Comparison of ENCODE assay signal across 17 cellular contexts in the genomic region with DNA sequence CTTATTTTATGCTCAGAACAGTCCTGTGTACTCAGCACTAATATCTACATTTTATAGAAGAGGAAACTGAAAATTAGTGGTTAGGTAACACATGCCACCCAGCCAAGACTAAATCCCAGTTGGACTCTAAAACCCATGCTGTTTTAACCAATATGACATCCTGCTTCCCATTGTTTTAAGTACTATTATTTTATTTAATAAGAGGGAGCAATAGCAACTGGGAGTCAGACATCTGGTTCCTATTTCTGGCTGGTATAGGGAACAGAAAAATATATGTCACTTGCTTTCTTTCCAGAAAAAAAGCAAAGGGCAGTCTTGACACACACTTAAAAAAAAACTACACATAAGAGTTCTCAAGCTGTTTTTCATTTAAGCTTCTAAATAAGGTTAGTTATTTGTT. TPM values are rescaled to one million over a fixed set of nuclear protein-coding genes. Genes with fewer than 3 reads are reported as not detected.
DNase-seq lines count a peak whose midpoint lies in the region; ATAC-seq, FAIRE-seq and TF ChIP-seq lines count a peak whose summit lies in the region.
"Had no signal": no experiment of that assay in that cellular context is flagged by ENCODE, and none has a peak within 500 bp of the region (broad histone marks: within the 10 kb centered on the region; RNA-seq: fewer than 3 reads in every experiment).

No MANE protein-coding gene starts in this region.

- H3K27ac ChIP-seq in GM12878 (ENCODE audit: control insufficient read depth, insufficient read depth) = no peak overlapping the region

- peak overlapping the region; percentile 19 for H3K27ac Mint-ChIP-seq in activated naive CD4-positive, alpha-beta T cell treated with anti-CD3 and anti-CD28 coated beads, Interleukin-2, amount 10 ng/mL, durations not matched to agents 7 days and 5 days
- H3K27ac Mint-ChIP-seq in activated naive CD4-positive, alpha-beta T cell treated with anti-CD3 and anti-CD28 coated beads, Interleukin-2, amount 50 U/mL, for 72 hours = no peak overlapping the region
- H3K27ac Mint-ChIP-seq: CD4-positive, CD25-positive, alpha-beta regulatory T cell had no signal

- no peaks in the 10 kb centered on the region for H3K9me3 ChIP-seq in GM12878 (replicated peaks; ENCODE audit: control insufficient read depth, insufficient read depth, low read length)
- H3K9me3 ChIP-seq: BLaER1 treated with 17β-estradiol and CSF1 and Interleukin-3, amounts not matched to agents 10 nM and 100 nM; HAP-1 had no signal

- SMC1A ChIA-PET in GM12878 (lab: Charles Lee; ENCODE audit: uncharacterized antibody, unreplicated experiment) = interaction anchor here (1.1 to 1.6 kb wide), 3 partner anchors 14 to 39 kb away, joined by 3 to 5 read pairs (median 3); no protein-coding TSS in a partner anchor

- RAD21 ChIA-PET in GM12878 (lab: Charles Lee; ENCODE audit: unreplicated experiment) = no interaction called here

- no peak overlapping the region for H3K9ac ChIP-seq in GM12878 (ENCODE audit: control insufficient read depth, insufficient read depth, low read length)
- H3K9ac ChIP-seq: BLaER1 treated with 17β-estradiol and CSF1 and Interleukin-3, amounts not matched to agents 10 nM and 100 nM had no signal

- intact Hi-C loops in GM12878 (cut with micrococcal nuclease; ENCODE audit: unreplicated experiment) = no loop called here

- TSS peak; percentile 6 for BruUV-seq in GM12878 (replicated peaks; lab: Mats Ljungman, UMichigan)

- no peak overlapping the region for H3K4me2 ChIP-seq in GM12878 (ENCODE audit: control insufficient read depth, insufficient read depth)
- H3K4me2 ChIP-seq: BLaER1 treated with 17β-estradiol and CSF1 and Interleukin-3, amounts not matched to agents 10 nM and 100 nM had no signal

- in situ Hi-C loops in GM12878 (cut with MboI) = no loop called here
- in situ Hi-C loops in GM13976 (cut with MboI; ENCODE audit: low sequenced_read_pairs, unreplicated experiment) = no loop called here

- no peak for TF ChIP-seq EP300 in GM12878 (IDR thresholded peaks at IDR 0.05; ENCODE audit: borderline replicate concordance in 1 of 2, control insufficient read depth in 1 of 2, low read depth in 2 of 2, low read length in 2 of 2)

- no peaks in the 10 kb centered on the region for H3K27me3 Mint-ChIP-seq in activated naive CD4-positive, alpha-beta T cell treated with anti-CD3 and anti-CD28 coated beads, Interleukin-2, amount 10 ng/mL, durations not matched to agents 7 days and 5 days
- H3K27me3 Mint-ChIP-seq: CD4-positive, CD25-positive, alpha-beta regulatory T cell had no signal

- no peaks in the 10 kb centered on the region for H4K20me1 ChIP-seq in GM12878 (ENCODE audit: control insufficient read depth, insufficient read depth)

- no peak for DNase-seq in activated naive CD4-positive, alpha-beta T cell treated with anti-CD3 and anti-CD28 coated beads, Interleukin-2, amount 10 ng/mL, durations not matched to agents 7 days and 5 days
- DNase-seq in activated naive CD4-positive, alpha-beta T cell treated with anti-CD3 and anti-CD28 coated beads, Interleukin-2, amount 50 U/mL, for 72 hours (ENCODE audit: low spot score in 2 of 2) = no peak
- DNase-seq in NCI-H2081 (lab: John Stamatoyannopoulos, UW) = peak; percentile 53 to 90
- DNase-seq in GM12878 (ENCODE audit: low read depth, low spot score) = no peak
- no peak for DNase-seq in activated CD8-positive, alpha-beta memory T cell treated with anti-CD3 and anti-CD28 coated beads for 24 hours
- no peak for DNase-seq in GM13976 (ENCODE audit: low spot score)
- DNase-seq: 8988T; ACHN; CD4-positive, CD25-positive, alpha-beta regulatory T cell; DMS79 had no signal

- no peaks in the 10 kb centered on the region for H3K4me1 ChIP-seq in GM12878 (ENCODE audit: control insufficient read depth, insufficient read depth, low read length)
- H3K4me1 ChIP-seq: BLaER1 treated with 17β-estradiol and CSF1 and Interleukin-3, amounts not matched to agents 10 nM and 100 nM; HAP-1 had no signal

- H3K4me3 ChIP-seq in GM12878 = no peak overlapping the region
- H3K4me3 ChIP-seq: BLaER1 treated with 17β-estradiol and CSF1 and Interleukin-3, amounts not matched to agents 10 nM and 100 nM; HAP-1 had no signal

- TF ChIP-seq CTCF in GM12878 (IDR thresholded peaks at IDR 0.05 in 2 of 3, conservative IDR thresholded peaks at IDR 0.05 in 1 of 3; ENCODE audit: control insufficient read depth in 2 of 3, extremely low read depth in 1 of 3, insufficient read depth in 1 of 3, low read depth in 3 of 3, low read length in 3 of 3) (no peak), GM13976 (IDR thresholded peaks at IDR 0.05; ENCODE audit: borderline replicate concordance, control extremely low read depth, extremely low read depth, insufficient read depth, missing control alignments) (no peak)

- no peaks in the 10 kb centered on the region for H3K79me2 ChIP-seq in GM12878 (ENCODE audit: control insufficient read depth, insufficient read depth, low read length)

- H3K27me3 ChIP-seq in GM12878 (replicated peaks in 1 of 2; ENCODE audit: control insufficient read depth in 2 of 2, insufficient read depth in 2 of 2, low read length in 1 of 2) = no peaks in the 10 kb centered on the region
- H3K27me3 ChIP-seq: BLaER1 treated with 17β-estradiol and CSF1 and Interleukin-3, amounts not matched to agents 10 nM and 100 nM had no signal

- H2AFZ ChIP-seq in GM12878 (ENCODE audit: control insufficient read depth, low read depth, low read length) = no peak overlapping the region

- POLR2A ChIA-PET in GM12878 (lab: Charles Lee) = no interaction called here

- CTCF ChIA-PET in activated naive CD4-positive, alpha-beta T cell treated with anti-CD3 and anti-CD28 coated beads, Interleukin-2, amount 10 ng/mL, durations not matched to agents 7 days and 5 days (lab: Charles Lee) = interaction anchor here (1.0 kb wide), 1 partner anchor 12 kb away, joined by 3 read pairs; a partner anchor contains a TSS
- CTCF ChIA-PET in GM12878 (lab: Yijun Ruan, JAX) = no interaction called here

- no peak for ATAC-seq in activated naive CD4-positive, alpha-beta T cell treated with anti-CD3 and anti-CD28 coated beads, Interleukin-2, amount 50 U/mL, for 72 hours
- ATAC-seq in GM12878 (no peak), HG03439 (IDR thresholded peaks at IDR 0.05; ENCODE audit: unreplicated experiment) (no peak)
- ATAC-seq: HepG2 had no signal

- peaks cover 52% of the 10 kb centered on the region for H3K36me3 Mint-ChIP-seq in activated naive CD4-positive, alpha-beta T cell treated with anti-CD3 and anti-CD28 coated beads, Interleukin-2, amount 10 ng/mL, durations not matched to agents 7 days and 5 days
- H3K36me3 Mint-ChIP-seq in activated naive CD4-positive, alpha-beta T cell treated with anti-CD3 and anti-CD28 coated beads, Interleukin-2, amount 50 U/mL, for 72 hours = peaks cover 0 to 10% of the 10 kb centered on the region in 2 donors

- FAIRE-seq in GM12878 (lab: Jason Lieb, UNC) = no peak
- FAIRE-seq: GM12891, H1, HepG2, HTR-8/SVneo had no signal

- H3K4me3 Mint-ChIP-seq in activated naive CD4-positive, alpha-beta T cell treated with anti-CD3 and anti-CD28 coated beads, Interleukin-2, amount 10 ng/mL, durations not matched to agents 7 days and 5 days = no peak overlapping the region

- H3K9me3 Mint-ChIP-seq in activated naive CD4-positive, alpha-beta T cell treated with anti-CD3 and anti-CD28 coated beads, Interleukin-2, amount 10 ng/mL, durations not matched to agents 7 days and 5 days = no peaks in the 10 kb centered on the region
- no peaks in the 10 kb centered on the region for H3K9me3 Mint-ChIP-seq in activated naive CD4-positive, alpha-beta T cell treated with anti-CD3 and anti-CD28 coated beads, Interleukin-2, amount 50 U/mL, for 72 hours
- H3K9me3 Mint-ChIP-seq: CD4-positive, CD25-positive, alpha-beta regulatory T cell had no signal

- peaks cover 12% of the 10 kb centered on the region for H3K4me1 Mint-ChIP-seq in activated naive CD4-positive, alpha-beta T cell treated with anti-CD3 and anti-CD28 coated beads, Interleukin-2, amount 10 ng/mL, durations not matched to agents 7 days and 5 days

- peaks cover 5 to 45% of the 10 kb centered on the region in 2 experiments for H3K36me3 ChIP-seq in GM12878 (ENCODE audit: control insufficient read depth in 2 of 2, insufficient read depth in 2 of 2, low read length in 1 of 2)

- TF ChIP-seq POLR2A in GM12878 (IDR thresholded peaks at IDR 0.05; ENCODE audit: low read depth, low read length) = no peak

- no peak for TF ChIP-seq RAD21 in GM12878 (IDR thresholded peaks at IDR 0.05; ENCODE audit: insufficient read depth, low read depth, low read length)

RNA-seq across cellular contexts. Expression of a gene that starts 11.9 kb away (rescaled TPM):
- total RNA-seq in activated naive CD4-positive, alpha-beta T cell treated with anti-CD3 and anti-CD28 coated beads, Interleukin-2, amount 50 U/mL, for 72 hours = 10 to 100 TPM; 31.7 to 36.3 TPM
- total RNA-seq in GM12878 (2013; cell fraction: nucleolus; rRNA removed) = 27.2 and 28.5 TPM in 2 replicates
- 27.5 and 33.3 TPM in 2 replicates for total RNA-seq in GM12878 (2014; rRNA removed)
- total RNA-seq in GM12878 (2014; rRNA removed; fragmentation: Illumina TruSeq; extraction: Trizol) = 28.0 and 30.1 TPM in 2 replicates
- 28.4 and 28.5 TPM in 2 replicates for total RNA-seq in GM12878 (2021)
- polyA plus RNA-seq in GM12878 (2011; ENCODE audit: low read depth) = 21.5 TPM
- 53.8 and 75.5 TPM in 2 replicates for polyA plus RNA-seq in GM12878 (2011; rRNA removed)
- polyA plus RNA-seq in GM12878 (2011; cell fraction: cytosol; rRNA removed) = 29.4 and 36.5 TPM in 2 replicates
- 32.6 and 43.0 TPM in 2 replicates for polyA plus RNA-seq in GM12878 (2011; cell fraction: nucleus; rRNA removed)
- 23.1 and 27.1 TPM in 2 replicates for polyA plus RNA-seq in GM12878 (2012)
- 32.1 and 38.4 TPM in 2 replicates for polyA plus RNA-seq in GM12878 (2014; fragmentation: Illumina TruSeq; extraction: Trizol)
- polyA plus RNA-seq in GM12878 (2014; fragmentation: Nextera tagmentation; extraction: Ambion mirVana) = 10 to 100 TPM; 16.0 to 17.8 TPM
- polyA plus RNA-seq in GM12878 (2014; rRNA removed) = 24.6 and 30.5 TPM in 2 replicates
- polyA plus RNA-seq in GM12878 (2016; fragmentation: Nextera tagmentation; extraction: Ambion mirVana) = 10 to 100 TPM; 36.6 to 37.6 TPM
- polyA minus RNA-seq in GM12878 (2011; rRNA and poly(A)+ RNA removed) = 47.3 and 57.1 TPM in 2 replicates
- 10.6 and 13.2 TPM in 2 replicates for polyA minus RNA-seq in GM12878 (2011; cell fraction: cytosol; rRNA and poly(A)+ RNA removed)
- polyA minus RNA-seq in GM12878 (2011; cell fraction: nucleus; rRNA and poly(A)+ RNA removed) = 12.6 and 14.4 TPM in 2 replicates

RNA-seq across cellular contexts. Expression of a gene that starts 26.2 kb away (rescaled TPM):
- total RNA-seq in activated naive CD4-positive, alpha-beta T cell treated with anti-CD3 and anti-CD28 coated beads, Interleukin-2, amount 50 U/mL, for 72 hours = 1 to 10 TPM; 8.1 to 8.8 TPM
- total RNA-seq in GM12878 (2013; cell fraction: nucleolus; rRNA removed) = 3.2 and 3.3 TPM in 2 replicates
- total RNA-seq in GM12878 (2014; rRNA removed) (8.5 and 8.7 TPM in 2 replicates), GM12878 (2014; rRNA removed; fragmentation: Illumina TruSeq; extraction: Trizol) (6.2 and 6.7 TPM in 2 replicates), GM12878 (2021) (7.7 and 7.8 TPM in 2 replicates)
- 3.4 TPM for polyA plus RNA-seq in GM12878 (2011; ENCODE audit: low read depth)
- polyA plus RNA-seq in GM12878 (2011; rRNA removed) (9.8 and 12.3 TPM in 2 replicates), GM12878 (2014; fragmentation: Illumina TruSeq; extraction: Trizol) (12.2 and 13.4 TPM in 2 replicates), GM12878 (2014; fragmentation: Nextera tagmentation; extraction: Ambion mirVana) (1 to 10 TPM; 4.7 to 6.3 TPM), GM12878 (2014; rRNA removed) (8.7 and 9.1 TPM in 2 replicates), GM12878 (2016; fragmentation: Nextera tagmentation; extraction: Ambion mirVana) (10 to 100 TPM; 17.8 to 18.2 TPM)
- polyA plus RNA-seq in GM12878 (2011; cell fraction: cytosol; rRNA removed) = 9.9 and 11.1 TPM in 2 replicates
- polyA plus RNA-seq in GM12878 (2011; cell fraction: nucleus; rRNA removed) = 4.7 and 6.3 TPM in 2 replicates
- 5.2 and 5.5 TPM in 2 replicates for polyA plus RNA-seq in GM12878 (2012)
- polyA minus RNA-seq in GM12878 (2011; rRNA and poly(A)+ RNA removed) = 7.1 and 7.4 TPM in 2 replicates
- 1.7 and 2.6 TPM in 2 replicates for polyA minus RNA-seq in GM12878 (2011; cell fraction: cytosol; rRNA and poly(A)+ RNA removed)
- 2.8 and 5.7 TPM in 2 replicates for polyA minus RNA-seq in GM12878 (2011; cell fraction: nucleus; rRNA and poly(A)+ RNA removed)

RNA-seq across cellular contexts. Expression of a gene that starts 43.0 kb away (rescaled TPM):
- total RNA-seq in activated naive CD4-positive, alpha-beta T cell treated with anti-CD3 and anti-CD28 coated beads, Interleukin-2, amount 50 U/mL, for 72 hours = 10 to 100 TPM; 69.4 to 97.8 TPM
- 34.3 and 36.9 TPM in 2 replicates for total RNA-seq in GM12878 (2013; cell fraction: nucleolus; rRNA removed)
- total RNA-seq in GM12878 (2014; rRNA removed) = 73.1 and 81.9 TPM in 2 replicates
- 58.1 and 59.6 TPM in 2 replicates for total RNA-seq in GM12878 (2014; rRNA removed; fragmentation: Illumina TruSeq; extraction: Trizol)
- 53.2 and 56.1 TPM in 2 replicates for total RNA-seq in GM12878 (2021)
- polyA plus RNA-seq in GM12878 (2011; ENCODE audit: low read depth) = 36.8 TPM
- polyA plus RNA-seq in GM12878 (2011; rRNA removed) = 103 and 122 TPM in 2 replicates
- 96.9 and 109 TPM in 2 replicates for polyA plus RNA-seq in GM12878 (2011; cell fraction: cytosol; rRNA removed)
- 40.2 and 57.0 TPM in 2 replicates for polyA plus RNA-seq in GM12878 (2011; cell fraction: nucleus; rRNA removed)
- polyA plus RNA-seq in GM12878 (2012) = 44.8 and 49.1 TPM in 2 replicates
- 81.5 and 101 TPM in 2 replicates for polyA plus RNA-seq in GM12878 (2014; fragmentation: Illumina TruSeq; extraction: Trizol)
- polyA plus RNA-seq in GM12878 (2014; fragmentation: Nextera tagmentation; extraction: Ambion mirVana) = 10 to 100 TPM; 18.4 to 25.1 TPM
- polyA plus RNA-seq in GM12878 (2014; rRNA removed) = 57.7 and 62.1 TPM in 2 replicates
- 100 to 1,000 TPM; 117 to 120 TPM for polyA plus RNA-seq in GM12878 (2016; fragmentation: Nextera tagmentation; extraction: Ambion mirVana)
- polyA minus RNA-seq in GM12878 (2011; rRNA and poly(A)+ RNA removed) = 166 and 171 TPM in 2 replicates
- 41.2 and 42.9 TPM in 2 replicates for polyA minus RNA-seq in GM12878 (2011; cell fraction: cytosol; rRNA and poly(A)+ RNA removed)
- polyA minus RNA-seq in GM12878 (2011; cell fraction: nucleus; rRNA and poly(A)+ RNA removed) = 13.5 and 15.8 TPM in 2 replicates

RNA-seq across cellular contexts. Expression of a gene that starts 51.9 kb away (rescaled TPM):
- total RNA-seq in activated naive CD4-positive, alpha-beta T cell treated with anti-CD3 and anti-CD28 coated beads, Interleukin-2, amount 50 U/mL, for 72 hours = 10 to 100 TPM; 15.2 to 26.7 TPM
- 29.1 and 31.8 TPM in 2 replicates for total RNA-seq in GM12878 (2013; cell fraction: nucleolus; rRNA removed)
- total RNA-seq in GM12878 (2014; rRNA removed) (22.3 and 22.4 TPM in 2 replicates), GM12878 (2014; rRNA removed; fragmentation: Illumina TruSeq; extraction: Trizol) (12.1 and 12.6 TPM in 2 replicates), GM12878 (2021) (16.9 and 17.0 TPM in 2 replicates)
- 12.2 TPM for polyA plus RNA-seq in GM12878 (2011; ENCODE audit: low read depth)
- polyA plus RNA-seq in GM12878 (2011; rRNA removed) (12.7 TPM in 2 replicates), GM12878 (2014; fragmentation: Illumina TruSeq; extraction: Trizol) (19.5 and 22.7 TPM in 2 replicates), GM12878 (2014; fragmentation: Nextera tagmentation; extraction: Ambion mirVana) (1 to 10 TPM; 3.2 to 9.1 TPM), GM12878 (2014; rRNA removed) (18.2 and 18.8 TPM in 2 replicates), GM12878 (2016; fragmentation: Nextera tagmentation; extraction: Ambion mirVana) (10 to 100 TPM; 17.9 to 19.8 TPM)
- 11.7 and 13.7 TPM in 2 replicates for polyA plus RNA-seq in GM12878 (2011; cell fraction: cytosol; rRNA removed)
- polyA plus RNA-seq in GM12878 (2011; cell fraction: nucleus; rRNA removed) = 30.3 and 52.0 TPM in 2 replicates
- 15.6 and 19.7 TPM in 2 replicates for polyA plus RNA-seq in GM12878 (2012)
- polyA minus RNA-seq in GM12878 (2011; rRNA and poly(A)+ RNA removed) = 14.5 and 17.7 TPM in 2 replicates
- polyA minus RNA-seq in GM12878 (2011; cell fraction: cytosol; rRNA and poly(A)+ RNA removed) = 3.6 TPM in 2 replicates
- 25.3 and 28.7 TPM in 2 replicates for polyA minus RNA-seq in GM12878 (2011; cell fraction: nucleus; rRNA and poly(A)+ RNA removed)

Comparison
In these comparisons a context has a peak if more than half of its experiments do, and no peak if none do; other contexts are left out.
1. DNase-seq: peak in NCI-H2081 (2 of 2); none in activated naive CD4-positive, alpha-beta T cell treated with anti-CD3 and anti-CD28 coated beads, Interleukin-2, amount 10 ng/mL, durations not matched to agents 7 days and 5 days (single experiment), activated naive CD4-positive, alpha-beta T cell treated with anti-CD3 and anti-CD28 coated beads, Interleukin-2, amount 50 U/mL, for 72 hours (0 of 2), GM12878 (single experiment), activated CD8-positive, alpha-beta memory T cell treated with anti-CD3 and anti-CD28 coated beads for 24 hours (single experiment) and GM13976 (single experiment).